8 cellular contexts compared by ENCODE assay signal in the genomic region with DNA sequence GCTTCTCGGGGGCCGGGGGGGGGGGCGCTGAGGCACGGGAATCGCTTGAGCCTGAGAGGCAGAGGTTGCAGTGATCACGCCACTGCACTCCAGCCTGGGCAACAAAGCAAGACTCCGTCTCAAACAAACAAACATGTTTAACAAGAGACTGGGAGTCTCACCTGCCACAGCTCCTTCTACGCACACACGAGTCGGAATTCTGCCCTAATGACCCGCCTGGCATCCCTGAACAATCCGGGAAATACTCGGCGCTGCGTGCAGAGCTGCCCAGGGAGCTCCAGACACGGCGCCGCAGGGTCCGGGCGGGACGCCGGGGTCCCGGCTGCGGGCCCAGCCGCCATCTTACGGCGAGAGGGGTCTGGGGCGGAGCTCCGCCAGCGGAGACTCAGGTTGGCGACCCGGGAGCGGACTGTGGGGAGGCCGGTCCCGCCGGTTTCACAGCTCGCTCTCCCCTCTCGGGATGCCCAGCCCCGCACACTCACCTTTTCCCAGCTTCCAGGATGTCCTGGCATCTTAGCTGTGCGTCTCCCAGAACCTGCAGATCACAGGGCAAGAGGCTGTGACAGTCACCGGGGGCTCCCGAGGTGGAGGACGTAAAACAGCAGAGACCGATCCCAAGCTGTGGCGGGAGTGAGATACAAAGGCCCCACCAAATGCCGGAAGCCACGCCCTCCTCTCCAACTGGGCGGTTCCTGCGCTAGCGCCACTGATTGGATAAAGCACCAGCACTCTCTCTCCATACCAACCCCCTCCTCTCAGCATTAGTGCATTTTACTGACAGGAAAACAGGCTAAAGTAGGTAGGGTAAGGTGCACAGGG. TPM values are rescaled to one million over a fixed set of nuclear protein-coding genes. Genes with fewer than 3 reads are reported as not detected.
DNase-seq lines count a peak whose midpoint lies in the region; ATAC-seq and TF ChIP-seq lines count a peak whose summit lies in the region.

No MANE protein-coding gene starts in this region.

- peak overlapping the region; percentile 95 for H3K4me3 ChIP-seq in AG10803 (ENCODE audit: low read length)
- peak overlapping the region; percentile 67 to 100 (median 96) for H3K4me3 ChIP-seq in dorsolateral prefrontal cortex
- peak overlapping the region; percentile 94 to 99 (median 98) for H3K4me3 ChIP-seq in right lobe of liver

- H3K4me1 ChIP-seq in right lobe of liver = peaks cover 0 to 4% (median 0%) of the 10 kb centered on the region in 4 donors

- H3K27me3 ChIP-seq in dorsolateral prefrontal cortex (no peaks in the 10 kb centered on the region), right lobe of liver (no peaks in the 10 kb centered on the region)

- ATAC-seq in GM19043 (IDR thresholded peaks at IDR 0.05; ENCODE audit: low read depth, unreplicated experiment) = peak; percentile 98
- ATAC-seq in HG03432 (IDR thresholded peaks at IDR 0.05; ENCODE audit: unreplicated experiment) = peak; percentile 99
- peak; percentile 99 to 100 (median 100) for ATAC-seq in right lobe of liver

- peaks cover 0 to 2% (median under 1%) of the 10 kb centered on the region in 4 donors for H3K36me3 ChIP-seq in right lobe of liver

- H3K9me3 ChIP-seq in right lobe of liver = no peaks in the 10 kb centered on the region

- WGBS in right lobe of liver (ENCODE audit: insufficient coverage, low coverage, low lambda C conversion rate, missing lambda C conversion rate) = 0% methylated on average over 16 of the region's 50 CpGs

- no peak for TF ChIP-seq CTCF in AG10803 (conservative IDR thresholded peaks at IDR 0.05; ENCODE audit: low read length)
- TF ChIP-seq CTCF in dorsolateral prefrontal cortex (IDR thresholded peaks at IDR 0.05 in 54 of 56, conservative IDR thresholded peaks at IDR 0.05 in 2 of 56; ENCODE audit: low read depth in 1 of 56, partially characterized antibody in 56 of 56) = peak in 19 of 56 donors; percentile 2 to 44 (median 17)
- TF ChIP-seq CTCF in right lobe of liver (IDR thresholded peaks at IDR 0.05) = no peak

- DNase-seq in AG10803 (ENCODE audit: low read depth) (peak; percentile 79), NCI-H526 (lab: John Stamatoyannopoulos, UW) (peak; percentile 85 to 91), dorsolateral prefrontal cortex (peak; percentile 86 to 96 (median 94)), right lobe of liver (peak; percentile 93 to 95 (median 93))
- peak; percentile 96 for DNase-seq in activated CD4-positive, alpha-beta T cell treated with anti-CD3 and anti-CD28 coated beads, Interleukin-2, amount 50 U/mL, for 48 hours
- peak; percentile 88 to 90 for DNase-seq in stimulated activated CD4-positive, alpha-beta T cell treated with anti-CD3 and anti-CD28 coated beads, Interleukin-4, amount 100 ng/mL, for 4 hours

- TF ChIP-seq POLR2A in right lobe of liver (IDR thresholded peaks at IDR 0.05) = peak; percentile 93

- H3K27ac ChIP-seq in dorsolateral prefrontal cortex = peak overlapping the region; percentile 26 to 96 (median 89)
- H3K27ac ChIP-seq in right lobe of liver = peak overlapping the region; percentile 86 to 90 (median 89)

- intact Hi-C loops in dorsolateral prefrontal cortex (cut with DNase I) = loop anchor here (2.0 to 10.0 kb wide), 2 partner anchors 121 to 411 kb away; a partner anchor contains a TSS
- intact Hi-C loops in right lobe of liver (cut with DNase I) = no loop called here

RNA-seq across cellular contexts. Expression of a gene that starts 23.6 kb away (rescaled TPM):
- total RNA-seq in dorsolateral prefrontal cortex (1 to 10 TPM; 1.6 to 6.2 (median 3.6) TPM), right lobe of liver (1 to 10 TPM in 2 of 6 experiments, under 1 TPM in 4; 0.37 to 3.2 (median 0.65) TPM)

Comparison
In these comparisons a context has a peak if more than half of its experiments do, and no peak if none do; other contexts are left out.
1. Peak in every context shown above with its lines: DNase-seq, ATAC-seq, H3K4me3 ChIP-seq and H3K27ac ChIP-seq.
2. intact Hi-C loops: an anchor here in dorsolateral prefrontal cortex (2.0 to 10.0 kb wide); none called in right lobe of liver.